In genomic region chr7:155559519-155560108, GRCh38 we compare ENCODE assay signal across 38 cellular contexts. TPM values are rescaled to one million over a fixed set of nuclear protein-coding genes. Genes with fewer than 3 reads are reported as not detected.
"Had no signal": no experiment of that assay in that cellular context is flagged by ENCODE, and none has a peak within 500 bp of the region (broad histone marks: within the 10 kb centered on the region; RNA-seq: fewer than 3 reads in every experiment).

No MANE protein-coding gene starts in this region.

- H3K27ac Mint-ChIP-seq: activated CD4-positive, alpha-beta memory T cell treated with anti-CD3 and anti-CD28 coated beads, Interleukin-2, amount 10 ng/mL, durations not matched to agents 7 days and 5 days; activated CD8-positive, alpha-beta memory T cell treated with anti-CD3 and anti-CD28 coated beads, Interleukin-2, amount 10 ng/mL, durations not matched to agents 7 days and 5 days; activated naive CD4-positive, alpha-beta T cell treated with anti-CD3 and anti-CD28 coated beads, Interleukin-2, amount 10 ng/mL, durations not matched to agents 7 days and 5 days; activated naive CD8-positive, alpha-beta T cell; activated naive CD8-positive, alpha-beta T cell treated with anti-CD3 and anti-CD28 coated beads, Interleukin-2, amount 50 U/mL, for 24 hours; brain; T-helper 1 cell treated with Interleukin-12 subunit alpha and Interleukin-12 subunit beta and Interleukin-4 antibody, amounts not matched to agents 30 μg/mL and 1 μg/mL, for 36 hours; T-helper 2 cell treated with Interferon-gamma antibody and Interleukin-4, amounts not matched to agents 5 μg/mL and 100 μg/mL, for 36 hours had no signal

- DNase-seq: activated CD4-positive, alpha-beta memory T cell treated with anti-CD3 and anti-CD28 coated beads, Interleukin-2, amount 10 ng/mL, durations not matched to agents 7 days and 5 days; activated CD4-positive, alpha-beta T cell treated with anti-CD3 and anti-CD28 coated beads for 1 hour; activated CD4-positive, alpha-beta T cell treated with anti-CD3 and anti-CD28 coated beads for 48 hours; activated CD4-positive, CD25-positive, alpha-beta regulatory T cell; activated CD8-positive, alpha-beta memory T cell treated with anti-CD3 and anti-CD28 coated beads for 24 hours; activated CD8-positive, alpha-beta memory T cell treated with anti-CD3 and anti-CD28 coated beads, Interleukin-2, amount 10 ng/mL, durations not matched to agents 7 days and 5 days; activated CD8-positive, alpha-beta memory T cell treated with anti-CD3 and anti-CD28 coated beads, Interleukin-2, amount 50 U/mL, for 48 hours; activated effector memory CD4-positive, alpha-beta T cell treated with Interleukin-2 at 50 U/mL for 16 hours; activated naive CD4-positive, alpha-beta T cell treated with anti-CD3 and anti-CD28 coated beads, Interleukin-2, amount 10 ng/mL, durations not matched to agents 7 days and 5 days; activated naive CD8-positive, alpha-beta T cell treated with anti-CD3 and anti-CD28 coated beads, Interleukin-2, amount 50 U/mL, for 24 hours; activated T-cell treated with anti-CD3 and anti-CD28 coated beads, Interleukin-2, amount 50 U/mL, for 48 hours; anterior cingulate cortex; caudate nucleus; MM.1S; MV-4-11; NCI-H1092; NCI-H1436 treated with DMSO at 0.1 percent for 48 hours; NCI-H1694 treated with DMSO at 0.1 percent for 48 hours; NCI-H2029; NCI-H345; NCI-H510A; NCI-H526; NCI-H748 treated with DMSO at 0.1 percent for 48 hours; NK-92 treated with Interleukin-12 subunit alpha and Interleukin-12 subunit beta, amount 100 ng/mL, for 24 hours; PC-3; Peyer's patch; SHP77; SJCRH30; SK-N-SH had no signal

- H3K9ac ChIP-seq: KMS-11, SK-N-SH had no signal

- H3K9me3 ChIP-seq: Peyer's patch, SJCRH30, SK-N-SH had no signal

- H3K27me3 ChIP-seq: Peyer's patch had no signal

- H3K9me2 ChIP-seq: SK-N-SH had no signal

- FAIRE-seq: bronchial epithelial cell, TTC549 had no signal

- H3K36me3 Mint-ChIP-seq: activated CD8-positive, alpha-beta memory T cell treated with anti-CD3 and anti-CD28 coated beads, Interleukin-2, amount 10 ng/mL, durations not matched to agents 7 days and 5 days; activated naive CD4-positive, alpha-beta T cell treated with anti-CD3 and anti-CD28 coated beads, Interleukin-2, amount 10 ng/mL, durations not matched to agents 7 days and 5 days; activated naive CD8-positive, alpha-beta T cell had no signal

- H3K4me2 ChIP-seq: KMS-11, SK-N-SH had no signal

- H3K4me3 ChIP-seq: Peyer's patch, SJCRH30 had no signal

- H3K9me3 Mint-ChIP-seq: activated CD4-positive, alpha-beta memory T cell treated with anti-CD3 and anti-CD28 coated beads, Interleukin-2, amount 10 ng/mL, durations not matched to agents 7 days and 5 days; activated naive CD4-positive, alpha-beta T cell treated with anti-CD3 and anti-CD28 coated beads, Interleukin-2, amount 10 ng/mL, durations not matched to agents 7 days and 5 days; activated naive CD8-positive, alpha-beta T cell treated with anti-CD3 and anti-CD28 coated beads, Interleukin-2, amount 50 U/mL, for 24 hours; T-helper 1 cell treated with Interleukin-12 subunit alpha and Interleukin-12 subunit beta and Interleukin-4 antibody, amounts not matched to agents 30 μg/mL and 1 μg/mL, for 36 hours; T-helper 2 cell treated with Interferon-gamma antibody and Interleukin-4, amounts not matched to agents 5 μg/mL and 100 μg/mL, for 36 hours had no signal

- ATAC-seq: activated CD8-positive, alpha-beta memory T cell treated with anti-CD3 and anti-CD28 coated beads, Interleukin-2, amount 10 ng/mL, durations not matched to agents 7 days and 5 days; activated naive CD8-positive, alpha-beta T cell treated with anti-CD3 and anti-CD28 coated beads, Interleukin-2, amount 50 U/mL, for 24 hours; PC-3 had no signal

- H3K4me1 Mint-ChIP-seq: activated CD4-positive, alpha-beta memory T cell treated with anti-CD3 and anti-CD28 coated beads, Interleukin-2, amount 10 ng/mL, durations not matched to agents 7 days and 5 days; activated CD8-positive, alpha-beta memory T cell treated with anti-CD3 and anti-CD28 coated beads, Interleukin-2, amount 10 ng/mL, durations not matched to agents 7 days and 5 days; activated naive CD4-positive, alpha-beta T cell treated with anti-CD3 and anti-CD28 coated beads, Interleukin-2, amount 10 ng/mL, durations not matched to agents 7 days and 5 days; activated naive CD8-positive, alpha-beta T cell treated with anti-CD3 and anti-CD28 coated beads, Interleukin-2, amount 50 U/mL, for 24 hours had no signal

- H3K4me1 ChIP-seq: Peyer's patch, SJCRH30 had no signal

- H3K36me3 ChIP-seq: Peyer's patch, SJCRH30 had no signal

- H3K4me3 Mint-ChIP-seq: activated CD4-positive, alpha-beta memory T cell treated with anti-CD3 and anti-CD28 coated beads, Interleukin-2, amount 10 ng/mL, durations not matched to agents 7 days and 5 days; activated CD8-positive, alpha-beta memory T cell treated with anti-CD3 and anti-CD28 coated beads, Interleukin-2, amount 10 ng/mL, durations not matched to agents 7 days and 5 days; activated naive CD4-positive, alpha-beta T cell treated with anti-CD3 and anti-CD28 coated beads, Interleukin-2, amount 10 ng/mL, durations not matched to agents 7 days and 5 days; activated naive CD8-positive, alpha-beta T cell; activated naive CD8-positive, alpha-beta T cell treated with anti-CD3 and anti-CD28 coated beads, Interleukin-2, amount 50 U/mL, for 24 hours; brain; T-helper 1 cell treated with Interleukin-12 subunit alpha and Interleukin-12 subunit beta and Interleukin-4 antibody, amounts not matched to agents 30 μg/mL and 1 μg/mL, for 36 hours; T-helper 2 cell treated with Interferon-gamma antibody and Interleukin-4, amounts not matched to agents 5 μg/mL and 100 μg/mL, for 36 hours had no signal

- H3K27ac ChIP-seq: KMS-11, Peyer's patch, SJCRH30, VCaP had no signal

RNA-seq across cellular contexts. Expression of gene CNPY1, which starts 13.3 kb away (rescaled TPM):
- total RNA-seq: activated CD4-positive, alpha-beta memory T cell treated with anti-CD3 and anti-CD28 coated beads, Interleukin-2, amount 10 ng/mL, durations not matched to agents 7 days and 5 days; activated CD8-positive, alpha-beta memory T cell treated with anti-CD3 and anti-CD28 coated beads, Interleukin-2, amount 10 ng/mL, durations not matched to agents 7 days and 5 days; bronchial epithelial cell; LHCN-M2; PC-3; SJCRH30 had no signal
- polyA plus RNA-seq: SK-N-SH had no signal
